In genomic region chr2:15407666-15408065, GRCh38 we compare ENCODE assay signal across 28 cellular contexts.
"Had no signal": no experiment of that assay in that cellular context is flagged by ENCODE, and none has a peak within 500 bp of the region (broad histone marks: within the 10 kb centered on the region; RNA-seq: fewer than 3 reads in every experiment).

No MANE protein-coding gene starts in this region.

- DNase-seq: colonic mucosa; cortex of kidney; dermis blood vessel endothelial cell; dorsolateral prefrontal cortex; effector CD4-positive, alpha-beta T cell; effector CD8-positive, alpha-beta T cell; effector memory CD4-positive, alpha-beta T cell; effector memory CD8-positive, alpha-beta T cell; endodermal cell; erythroblast; esophagus squamous epithelium; foreskin fibroblast; foreskin keratinocyte; foreskin melanocyte; gastrocnemius medialis; glutamatergic neuron; head of caudate nucleus; heart left ventricle; heart right ventricle had no signal

- H3K9me3 ChIP-seq: colonic mucosa, esophagus muscularis mucosa, esophagus squamous epithelium, gastrocnemius medialis, gastroesophageal sphincter, heart left ventricle, heart right ventricle had no signal

- FAIRE-seq: endometrium, endothelial cell of umbilical vein, frontal cortex had no signal

- H3K27me3 ChIP-seq: colonic mucosa, dorsolateral prefrontal cortex, esophagus muscularis mucosa, esophagus squamous epithelium, foreskin keratinocyte, gastrocnemius medialis, gastroesophageal sphincter, heart left ventricle, heart right ventricle, hepatocyte had no signal

- H3K4me2 ChIP-seq: hepatocyte had no signal

- H3K36me3 ChIP-seq: colonic mucosa, gastrocnemius medialis had no signal

- H3K79me2 ChIP-seq: hepatocyte had no signal

- H3K4me1 ChIP-seq: colonic mucosa, esophagus muscularis mucosa, esophagus squamous epithelium, foreskin keratinocyte, gastroesophageal sphincter, heart right ventricle had no signal

- H3K4me3 ChIP-seq: colonic mucosa, coronary artery, dorsolateral prefrontal cortex, esophagus muscularis mucosa, esophagus squamous epithelium, gastrocnemius medialis, gastroesophageal sphincter, heart left ventricle, heart right ventricle, hepatocyte had no signal

- H3K27ac ChIP-seq: colonic mucosa, coronary artery, dorsolateral prefrontal cortex, epithelial cell of prostate, esophagus muscularis mucosa, esophagus squamous epithelium, foreskin keratinocyte, gastrocnemius medialis, gastroesophageal sphincter, heart left ventricle, heart right ventricle, hepatocyte had no signal

- ATAC-seq: effector memory CD8-positive, alpha-beta T cell; esophagus mucosa; foreskin keratinocyte; gastroesophageal sphincter; heart left ventricle; heart right ventricle had no signal

- H2AFZ ChIP-seq: hepatocyte had no signal
